In genomic region chr5:17094830-17095229, GRCh38 we compare ENCODE assay signal across 23 cellular contexts.
DNase-seq lines count a peak whose midpoint lies in the region; ATAC-seq and TF ChIP-seq lines count a peak whose summit lies in the region.
"Had no signal": no experiment of that assay in that cellular context is flagged by ENCODE, and none has a peak within 500 bp of the region (broad histone marks: within the 10 kb centered on the region; RNA-seq: fewer than 3 reads in every experiment).

No MANE protein-coding gene starts in this region.

- intact Hi-C loops in ascending aorta (cut with DNase I): no loop called here

- DNase-seq in MG63: peak; percentile 61
- no peak for DNase-seq in lung (ENCODE audit: low spot score)
- no peak for DNase-seq in ascending aorta (ENCODE audit: low spot score in 2 of 2)
- DNase-seq in NCI-H1092 treated with DMSO at 0.1 percent for 48 hours (lab: John Stamatoyannopoulos, UW): no peak
- DNase-seq in iPS-NIHi7 (ENCODE audit: extremely low spot score): no peak
- DNase-seq: activated CD4-positive, alpha-beta memory T cell treated with anti-CD3 and anti-CD28 coated beads, Interleukin-2, amount 10 ng/mL, durations not matched to agents 7 days and 5 days; activated naive CD4-positive, alpha-beta T cell treated with anti-CD3 and anti-CD28 coated beads, Interleukin-2, amount 50 U/mL, for 16 hours; CD4-positive, alpha-beta T cell; DMS153; foreskin fibroblast; GF-D8; hippocampal formation; MV-4-11; naive thymus-derived CD8-positive, alpha-beta T cell; NCI-H187 treated with DMSO at 0.1 percent for 48 hours; sigmoid colon; T-helper 2 cell; uterus had no signal

- H3K9me3 ChIP-seq in MG63 (no peaks in the 10 kb centered on the region), lung (ENCODE audit: control insufficient read depth in 2 of 2, insufficient read depth in 1 of 2, low read length in 1 of 2) (no peaks in the 10 kb centered on the region), ascending aorta (no peaks in the 10 kb centered on the region)
- H3K9me3 ChIP-seq: sigmoid colon, uterus had no signal

- H3K4me3 ChIP-seq in ACC112 (ENCODE audit: low read depth, low read length): no peak overlapping the region; the same call in 1 of the 2 replicates
- no peak overlapping the region for H3K4me3 ChIP-seq in MG63
- H3K4me3 ChIP-seq in lung: no peak overlapping the region
- H3K4me3 ChIP-seq in ascending aorta: no peak overlapping the region
- H3K4me3 ChIP-seq: sigmoid colon, uterus had no signal

- no peaks in the 10 kb centered on the region for H3K36me3 ChIP-seq in ACC112 (ENCODE audit: insufficient read depth, low read length)
- H3K36me3 ChIP-seq in MG63: no peaks in the 10 kb centered on the region
- no peaks in the 10 kb centered on the region for H3K36me3 ChIP-seq in lung (ENCODE audit: control insufficient read depth in 2 of 2, insufficient read depth in 2 of 2, low read length in 2 of 2)
- no peaks in the 10 kb centered on the region for H3K36me3 ChIP-seq in ascending aorta
- H3K36me3 ChIP-seq: sigmoid colon, uterus had no signal

- no peaks in the 10 kb centered on the region for H3K79me2 ChIP-seq in ACC112 (ENCODE audit: control insufficient read depth, insufficient read depth, low read length, unreplicated experiment)
- H3K79me2 ChIP-seq: parathyroid adenoma had no signal

- no peak overlapping the region for H3K27ac ChIP-seq in ACC112 (ENCODE audit: low read depth, low read length)
- no peak overlapping the region for H3K27ac ChIP-seq in lung (ENCODE audit: low read depth in 1 of 2, low read length in 1 of 2)
- H3K27ac ChIP-seq in ascending aorta: no peak overlapping the region
- H3K27ac ChIP-seq: HL-60, parathyroid adenoma, sigmoid colon, uterus had no signal

- no peak for TF ChIP-seq CTCF in lung (IDR thresholded peaks at IDR 0.05; ENCODE audit: control extremely low read depth, extremely low read depth)
- TF ChIP-seq CTCF in ascending aorta (IDR thresholded peaks at IDR 0.05): no peak

- ATAC-seq in esophagus mucosa: peak; percentile 32
- peak; percentile 47 for ATAC-seq in lung (ENCODE audit: insufficient read depth, low FRiP score)
- no peak for ATAC-seq in HG02678 (IDR thresholded peaks at IDR 0.05; ENCODE audit: unreplicated experiment)
- ATAC-seq: naive thymus-derived CD8-positive, alpha-beta T cell had no signal

- 9 to 31% methylated on average over 7 of the region's 7 CpGs for WGBS in lung, 2 donors

- H3K27me3 ChIP-seq in ACC112 (ENCODE audit: insufficient read depth, low read length) (no peaks in the 10 kb centered on the region), MG63 (no peaks in the 10 kb centered on the region), lung (ENCODE audit: control insufficient read depth, insufficient read depth) (no peaks in the 10 kb centered on the region), ascending aorta (no peaks in the 10 kb centered on the region)
- H3K27me3 ChIP-seq: sigmoid colon, uterus had no signal

- peaks cover 8% of the 10 kb centered on the region for H3K4me1 ChIP-seq in ACC112 (ENCODE audit: control insufficient read depth, insufficient read depth, low read length, unreplicated experiment)
- peaks cover 0 to 1% of the 10 kb centered on the region in 2 donors for H3K4me1 ChIP-seq in lung (ENCODE audit: control insufficient read depth in 2 of 2, insufficient read depth in 2 of 2, low read length in 2 of 2)
- no peaks in the 10 kb centered on the region for H3K4me1 ChIP-seq in ascending aorta
- H3K4me1 ChIP-seq: parathyroid adenoma, sigmoid colon, uterus had no signal

- peak overlapping the region; percentile 75 for H2AFZ ChIP-seq in ACC112 (ENCODE audit: low read length, unreplicated experiment)
- H2AFZ ChIP-seq: parathyroid adenoma had no signal
